ENCODE assay signal across 8 cellular contexts in the genomic region with DNA sequence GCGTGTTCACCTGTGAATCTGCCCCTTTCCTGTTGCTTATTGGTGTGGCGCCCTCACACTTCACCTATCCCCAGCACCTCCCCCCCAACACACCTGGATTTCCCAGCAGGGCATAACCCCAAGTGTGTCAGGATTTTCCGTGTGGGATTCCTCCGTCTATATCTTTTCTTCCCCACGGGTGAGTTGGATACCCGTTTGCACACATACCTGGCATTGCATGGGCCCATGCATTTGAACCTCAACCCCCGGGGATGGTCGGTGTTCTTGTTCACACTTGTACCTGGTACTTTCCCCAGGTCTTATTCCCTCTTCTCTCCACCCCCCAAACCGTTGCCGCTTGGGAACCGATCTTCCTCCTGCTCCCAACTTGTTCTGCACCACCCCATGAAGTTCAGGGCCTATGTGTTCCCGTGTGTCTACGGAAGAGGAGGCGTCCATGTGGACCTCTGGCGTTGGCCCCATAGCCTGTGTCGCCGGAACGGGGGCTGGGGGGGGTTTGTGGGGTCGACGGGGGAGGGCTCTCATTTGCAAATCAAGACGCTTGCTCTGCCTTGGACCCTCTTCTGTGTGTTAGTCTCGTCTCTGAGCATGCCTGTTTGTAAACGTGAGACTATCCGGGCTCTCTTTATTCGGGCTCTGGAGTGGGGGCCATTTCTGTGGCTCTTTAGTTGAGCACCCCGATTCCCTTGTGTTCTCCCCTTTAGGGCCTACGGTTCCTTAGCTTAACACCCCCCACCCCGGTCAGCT. TPM values are rescaled to one million over a fixed set of nuclear protein-coding genes. Genes with fewer than 3 reads are reported as not detected.
A peak's percentile ranks its signal among the peaks of the same experiment; 100 is the strongest.
DNase-seq lines count a peak whose midpoint lies in the region; TF ChIP-seq lines count a peak whose summit lies in the region.

No MANE protein-coding gene starts in this region.

- DNase-seq in NCI-H2196 (lab: John Stamatoyannopoulos, UW; ENCODE audit: unreplicated experiment) (peak; percentile 45), NCI-H2196 treated with DMSO at 0.1 percent for 48 hours (lab: John Stamatoyannopoulos, UW; ENCODE audit: unreplicated experiment) (no peak), NCI-H226 (peak; percentile 13), astrocyte of the spinal cord (ENCODE audit: low read depth, low spot score) (no peak), thyroid gland (no peak), NCI-H146 (lab: John Stamatoyannopoulos, UW) (no peak), AG20443 (ENCODE audit: low spot score) (no peak)

- H3K36me3 ChIP-seq in liver (ENCODE audit: control insufficient read depth in 4 of 4, insufficient read depth in 3 of 4, low read depth in 1 of 4, low read length in 3 of 4) = peaks cover 0 to 15% (median 6%) of the 10 kb centered on the region in 4 donors
- peaks cover 21 to 34% of the 10 kb centered on the region in 2 donors for H3K36me3 ChIP-seq in thyroid gland

- H3K9me3 ChIP-seq in liver (ENCODE audit: control insufficient read depth in 4 of 4, low read length in 3 of 4) (no peaks in the 10 kb centered on the region), thyroid gland (no peaks in the 10 kb centered on the region)

- in situ Hi-C loops in astrocyte of the spinal cord (cut with HindIII; ENCODE audit: low sequenced_read_pairs) = no loop called here

- peak overlapping the region; percentile 82 for H3K4me3 ChIP-seq in astrocyte of the spinal cord (ENCODE audit: low read depth, low read length)
- peak overlapping the region; percentile 54 to 95 (median 87) for H3K4me3 ChIP-seq in liver (ENCODE audit: low read depth in 1 of 3, low read length in 3 of 3)
- H3K4me3 ChIP-seq in thyroid gland (replicated peaks in 1 of 3) = peak overlapping the region; percentile 74 to 86 (median 75)

- no peak for TF ChIP-seq CTCF in astrocyte of the spinal cord (IDR thresholded peaks at IDR 0.05; ENCODE audit: low read depth, low read length)
- no peak for TF ChIP-seq CTCF in liver (IDR thresholded peaks at IDR 0.05; ENCODE audit: low read depth, low read length, missing input control)
- TF ChIP-seq CTCF in thyroid gland (IDR thresholded peaks at IDR 0.05) = no peak

- H3K9ac ChIP-seq in liver (ENCODE audit: low read depth in 1 of 2, low read length in 2 of 2) = no peak overlapping the region

- H3K4me1 ChIP-seq in liver (ENCODE audit: control insufficient read depth in 4 of 4, insufficient read depth in 4 of 4, low read length in 3 of 4) (peaks cover 0 to 21% (median 15%) of the 10 kb centered on the region in 4 donors), thyroid gland (peaks cover 12 to 14% of the 10 kb centered on the region in 2 donors)

- WGBS in liver = 32% methylated on average over 28 of the region's 28 CpGs
- 7 to 11% methylated on average over 25 to 28 of the region's 28 CpGs for WGBS in thyroid gland, 2 donors

- intact Hi-C loops in thyroid gland (cut with DNase I) = no loop called here

- no peak for TF ChIP-seq RAD21 in liver (IDR thresholded peaks at IDR 0.05)

- TF ChIP-seq POLR2A in thyroid gland (IDR thresholded peaks at IDR 0.05) = no peak

- no peaks in the 10 kb centered on the region for H3K27me3 ChIP-seq in liver (ENCODE audit: control insufficient read depth in 4 of 4, insufficient read depth in 4 of 4, low read length in 3 of 4)
- no peaks in the 10 kb centered on the region for H3K27me3 ChIP-seq in thyroid gland

- H3K27ac ChIP-seq in liver (ENCODE audit: low read depth in 1 of 2, low read length in 2 of 2) = peak overlapping the region; percentile 34 to 37
- peak overlapping the region in 2 of 3 donors; percentile 29 to 94 for H3K27ac ChIP-seq in thyroid gland

TF ChIP-seq in liver, 16 proteins besides CTCF, POLR2A, EP300 and RAD21:
- TF ChIP-seq SP1 (IDR thresholded peaks at IDR 0.05) (no peak), FOXA2 (IDR thresholded peaks at IDR 0.05) (no peak), YY1 (IDR thresholded peaks at IDR 0.05) (no peak), NR2F2 (IDR thresholded peaks at IDR 0.05) (no peak), EGR1 (IDR thresholded peaks at IDR 0.05; ENCODE audit: low read depth in 2 of 2) (no peak)
- TF ChIP-seq, protein P1, sequence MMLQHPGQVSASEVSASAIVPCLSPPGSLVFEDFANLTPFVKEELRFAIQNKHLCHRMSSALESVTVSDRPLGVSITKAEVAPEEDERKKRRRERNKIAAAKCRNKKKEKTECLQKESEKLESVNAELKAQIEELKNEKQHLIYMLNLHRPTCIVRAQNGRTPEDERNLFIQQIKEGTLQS (IDR thresholded peaks at IDR 0.05) = no peak

RNA-seq across cellular contexts. Expression of a gene that starts 1.7 kb away (rescaled TPM):
- total RNA-seq in liver (1 to 10 TPM; 2.8 TPM), thyroid gland (10 to 100 TPM in 3 of 4 donors, 1 to 10 TPM in 1; 7.3 to 15.6 (median 12.4) TPM)
- 1 to 10 TPM in 1 of 2 donors, under 1 TPM in 1; 0.86 to 3.5 TPM for polyA plus RNA-seq in liver

RNA-seq across cellular contexts. Expression of a gene that starts 11.5 kb away (rescaled TPM):
- 1 to 10 TPM; 1.1 to 1.4 TPM for total RNA-seq in liver
- polyA plus RNA-seq in liver = 1 to 10 TPM; 2.8 TPM
- 10 to 100 TPM in 3 of 4 donors, 1 to 10 TPM in 1; 8.9 to 29.6 (median 25.0) TPM for total RNA-seq in thyroid gland

RNA-seq across cellular contexts. Expression of a gene that starts 12.3 kb away (rescaled TPM):
- total RNA-seq in liver = 10 to 100 TPM; 19.3 to 33.3 TPM
- 10 to 100 TPM; 27.7 to 45.2 TPM for polyA plus RNA-seq in liver
- 10 to 100 TPM; 46.1 to 94.6 (median 64.7) TPM for total RNA-seq in thyroid gland

RNA-seq across cellular contexts. Expression of a gene that starts 47.3 kb away (rescaled TPM):
- total RNA-seq in liver = 1 to 10 TPM; 4.1 to 5.7 TPM
- polyA plus RNA-seq in liver = 10 to 100 TPM; 16.5 to 18.5 TPM
- 10 to 100 TPM; 24.0 to 44.5 (median 28.8) TPM for total RNA-seq in thyroid gland

RNA-seq across cellular contexts. Expression of a gene that starts 49.4 kb away (rescaled TPM):
- total RNA-seq in liver (10 to 100 TPM in 1 of 2 donors, 1 to 10 TPM in 1; 9.2 to 10.6 TPM), thyroid gland (10 to 100 TPM; 17.5 to 38.4 (median 25.8) TPM)
- polyA plus RNA-seq in liver = 10 to 100 TPM in 1 of 2 donors, 1 to 10 TPM in 1; 4.6 to 17.6 TPM

Comparison
In these comparisons a context has a peak if more than half of its experiments do, and no peak if none do; other contexts are left out.
1. DNase-seq: peak in NCI-H2196 (single experiment) and NCI-H226 (single experiment); none in NCI-H2196 treated with DMSO at 0.1 percent for 48 hours (single experiment), astrocyte of the spinal cord (single experiment), thyroid gland (0 of 2), NCI-H146 (single experiment) and AG20443 (single experiment).
2. RNA of a gene that starts 11.5 kb away (total RNA-seq): 8.9 to 29.6 TPM in thyroid gland; 1.1 to 1.4 TPM in liver; every median in the first group is over 4 times any median in the second.
3. Peak in every context shown above with its lines, with median percentiles within 50 percentile points of each other: H3K4me3 ChIP-seq.